ENCODE assay signal across 28 cellular contexts in the genomic region with DNA sequence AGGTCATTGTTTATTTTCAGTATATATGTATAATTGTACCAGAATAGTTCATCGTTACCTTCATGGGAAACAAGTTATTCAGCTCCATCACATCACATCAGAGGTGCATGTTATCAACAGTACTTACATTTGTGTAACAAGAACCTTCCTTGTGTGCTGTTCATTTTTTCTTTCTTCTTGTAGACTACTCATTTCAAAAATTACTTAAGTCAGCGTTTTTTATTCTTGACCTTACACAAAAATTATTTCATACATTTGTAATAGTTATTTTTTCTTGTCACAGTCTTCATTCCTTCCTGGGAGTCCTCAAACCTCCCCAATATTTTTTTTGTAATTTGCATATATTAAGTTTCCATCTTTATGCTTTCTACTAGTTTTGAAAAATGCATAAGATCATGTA.
"Had no signal": no experiment of that assay in that cellular context is flagged by ENCODE, and none has a peak within 500 bp of the region (broad histone marks: within the 10 kb centered on the region; RNA-seq: fewer than 3 reads in every experiment).

No MANE protein-coding gene starts in this region.

- H3K27ac ChIP-seq: neural progenitor cell, ovary, parathyroid adenoma, psoas muscle, skin epidermis, spleen, suprapubic skin, testis, tibial artery, transverse colon, upper lobe of right lung, uterus had no signal

- H3K79me2 ChIP-seq: parathyroid adenoma had no signal

- H3K4me3 ChIP-seq: neural progenitor cell, ovary, psoas muscle, skin epidermis, smooth muscle cell, spleen, suprapubic skin, testis, tibial artery, transverse colon, upper lobe of right lung, uterus had no signal

- H3K4me2 ChIP-seq: neural progenitor cell, smooth muscle cell had no signal

- H3K9me3 ChIP-seq: ovary, suprapubic skin, testis, tibial artery, upper lobe of right lung, uterus had no signal

- DNase-seq: natural killer cell; occipital lobe; ovary; posterior cingulate gyrus; psoas muscle; right cardiac atrium; spleen; stimulated activated CD4-positive, alpha-beta T cell treated with anti-CD3 and anti-CD28 coated beads, Interleukin-12 subunit alpha, Interleukin-12 subunit beta, amount 100 ng/mL, for 4 hours; stimulated activated CD4-positive, alpha-beta T cell treated with anti-CD3 and anti-CD28 coated beads, Interleukin-1b, Interleukin-23, amount 100 ng/mL, for 48 hours; stimulated activated CD4-positive, alpha-beta T cell treated with anti-CD3 and anti-CD28 coated beads, Interleukin-4, amount 100 ng/mL, for 1 hour; stimulated activated CD4-positive, alpha-beta T cell treated with anti-CD3 and anti-CD28 coated beads, Interleukin-4, amount 100 ng/mL, for 4 hours; stimulated activated CD8-positive, alpha-beta memory T cell treated with anti-CD3 and anti-CD28 coated beads, Interleukin-4, amount 100 ng/mL, for 48 hours; stimulated activated naive CD4-positive, alpha-beta T cell; stimulated activated naive CD8-positive, alpha-beta T cell treated with anti-CD3 and anti-CD28 coated beads, Interleukin-15, amount 100 ng/mL, for 72 hours; stimulated activated naive CD8-positive, alpha-beta T cell treated with anti-CD3 and anti-CD28 coated beads, Interleukin-15, Interleukin-2, amounts not matched to agents 100 U/mL and 50 U/mL, for 24 hours; substantia nigra; testis; tibial artery; transverse colon; upper lobe of right lung; uterus had no signal

- H3K36me3 ChIP-seq: neural progenitor cell, ovary, spleen, suprapubic skin, tibial artery, transverse colon, upper lobe of right lung, uterus had no signal

- H3K9ac ChIP-seq: neural progenitor cell, parathyroid adenoma had no signal

- H3K4me1 ChIP-seq: neural progenitor cell, parathyroid adenoma, psoas muscle, spleen, suprapubic skin, testis, tibial artery, transverse colon, upper lobe of right lung, uterus had no signal

- H3K27me3 ChIP-seq: neural progenitor cell, ovary, spleen, suprapubic skin, testis, tibial artery, transverse colon, upper lobe of right lung, uterus had no signal

- ATAC-seq: natural killer cell; psoas muscle; right cardiac atrium; sciatic nerve; stimulated activated memory B cell treated with anti-CD40 and anti-IgM and Interleukin-4, amounts not matched to agents 10 μg/mL and 1 μg/mL and 100 μg/mL, for 72 hours; stimulated activated naive CD8-positive, alpha-beta T cell treated with anti-CD3 and anti-CD28 coated beads, Interleukin-15, amount 100 ng/mL, for 72 hours; stimulated activated naive CD8-positive, alpha-beta T cell treated with anti-CD3 and anti-CD28 coated beads, Interleukin-15, Interleukin-2, amounts not matched to agents 100 U/mL and 50 U/mL, for 24 hours; upper lobe of right lung had no signal

- H2AFZ ChIP-seq: neural progenitor cell, parathyroid adenoma had no signal
